In the genomic region with DNA sequence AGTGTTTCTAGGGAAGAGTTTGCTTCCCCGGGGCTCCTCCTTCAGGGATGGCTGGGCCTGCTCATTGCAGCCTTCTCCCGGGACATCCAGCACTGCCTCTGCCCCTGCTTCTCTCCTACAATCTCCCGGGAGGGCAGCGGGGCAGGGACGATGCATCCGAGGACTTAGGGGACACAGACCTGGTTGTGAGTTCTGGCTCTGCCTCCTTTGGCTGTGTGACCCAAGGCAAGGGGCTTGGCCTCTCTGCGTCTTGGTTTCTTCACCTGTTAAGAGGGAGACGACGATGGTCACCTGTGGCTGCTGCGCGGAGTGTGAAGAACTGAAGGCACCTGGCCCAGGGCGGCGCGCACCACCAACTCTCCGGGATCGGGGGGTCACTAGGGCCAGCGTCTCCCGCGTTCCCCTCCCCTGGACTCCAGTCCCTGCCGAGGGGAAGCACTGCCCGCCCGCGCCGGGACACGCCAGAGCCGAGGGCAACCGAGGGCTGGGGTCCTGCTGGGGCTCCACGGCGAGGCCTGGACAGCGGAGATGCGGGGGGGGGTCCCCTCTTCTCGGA, we compare ENCODE assay signal across 8 cellular contexts. TPM values are rescaled to one million over a fixed set of nuclear protein-coding genes. Genes with fewer than 3 reads are reported as not detected.
DNase-seq lines count a peak whose midpoint lies in the region; ATAC-seq and TF ChIP-seq lines count a peak whose summit lies in the region.

No MANE protein-coding gene starts in this region.

- H3K9me3 ChIP-seq in OCI-LY3 (ENCODE audit: insufficient read depth, low read length) (no peaks in the 10 kb centered on the region), trophoblast cell (ENCODE audit: insufficient read depth, low read depth, low read length) (no peaks in the 10 kb centered on the region)

- no peak overlapping the region for H2BK120ac ChIP-seq in trophoblast cell (ENCODE audit: insufficient read depth, low read length, poor library complexity)

- H2BK12ac ChIP-seq in trophoblast cell (ENCODE audit: low read length), result no peak overlapping the region

- H3K9ac ChIP-seq in OCI-LY3 (ENCODE audit: low read length) (no peak overlapping the region; the same call in 1 of the 2 replicates), trophoblast cell (ENCODE audit: low read length) (no peak overlapping the region)

- H2AFZ ChIP-seq in OCI-LY3 (ENCODE audit: low read depth, low read length), result no peak overlapping the region
- H2AFZ ChIP-seq in trophoblast cell (ENCODE audit: insufficient read depth, low read length, poor library complexity), result peak overlapping the region; percentile 1

- TF ChIP-seq CTCF in OCI-LY3 (IDR thresholded peaks at IDR 0.05; ENCODE audit: low read depth, low read length) (no peak), fibroblast of the aortic adventitia (IDR thresholded peaks at IDR 0.05; ENCODE audit: insufficient read depth, low read length) (no peak)

- H3K27me3 ChIP-seq in OCI-LY3 (ENCODE audit: low read depth, low read length), result peaks cover 17% of the 10 kb centered on the region
- H3K27me3 ChIP-seq in trophoblast cell (ENCODE audit: insufficient read depth, low read length), result peaks cover 3% of the 10 kb centered on the region

- H4K8ac ChIP-seq in trophoblast cell (ENCODE audit: low read depth, low read length), result no peak overlapping the region

- DNase-seq in fibroblast of the aortic adventitia (ENCODE audit: low read depth), result no peak
- no peak for DNase-seq in trophoblast cell
- no peak for DNase-seq in NCI-H2227 (lab: John Stamatoyannopoulos, UW; ENCODE audit: unreplicated experiment)
- DNase-seq in HUDEP-2 (lab: John Stamatoyannopoulos, UW; ENCODE audit: unreplicated experiment in 76 of 76), result no peak
- DNase-seq in T-helper 9 cell, result no peak
- no peak for DNase-seq in SW 1271 (lab: John Stamatoyannopoulos, UW)

- H4K91ac ChIP-seq in trophoblast cell (ENCODE audit: low read depth, low read length), result no peak overlapping the region

- H3K79me1 ChIP-seq in trophoblast cell (ENCODE audit: low read length), result peaks cover 8% of the 10 kb centered on the region

- no peak overlapping the region for H4K12ac ChIP-seq in trophoblast cell (ENCODE audit: low read depth, low read length)

- H3K79me2 ChIP-seq in OCI-LY3 (ENCODE audit: low read length) (no peaks in the 10 kb centered on the region), trophoblast cell (ENCODE audit: control insufficient read depth, insufficient read depth, low read length, poor library complexity) (no peaks in the 10 kb centered on the region)

- H3K4me1 ChIP-seq in OCI-LY3 (ENCODE audit: low read length) (peaks cover 19% of the 10 kb centered on the region), trophoblast cell (ENCODE audit: control insufficient read depth in 1 of 2, insufficient read depth in 2 of 2, low read length in 2 of 2) (peaks cover 7 to 11% of the 10 kb centered on the region in 2 experiments)

- no peak overlapping the region for H3K23ac ChIP-seq in trophoblast cell (ENCODE audit: low read length)

- no peak overlapping the region for H3K4ac ChIP-seq in trophoblast cell (ENCODE audit: low read depth, low read length)

- no peak overlapping the region for H2AK5ac ChIP-seq in trophoblast cell (ENCODE audit: low read length)

- H2BK5ac ChIP-seq in trophoblast cell (ENCODE audit: low read depth, low read length, poor library complexity), result no peak overlapping the region

- no peaks in the 10 kb centered on the region for H3K36me3 ChIP-seq in OCI-LY3 (replicated peaks; ENCODE audit: low read depth, low read length)
- no peaks in the 10 kb centered on the region for H3K36me3 ChIP-seq in trophoblast cell (ENCODE audit: control insufficient read depth in 1 of 2, insufficient read depth in 2 of 2, low read length in 2 of 2)

- peak; percentile 4 for ATAC-seq in GM18868 (IDR thresholded peaks at IDR 0.05; ENCODE audit: unreplicated experiment)

- no peaks in the 10 kb centered on the region for H4K20me1 ChIP-seq in OCI-LY3 (ENCODE audit: insufficient read depth, low read length)

- H3K18ac ChIP-seq in trophoblast cell (ENCODE audit: low read length), result no peak overlapping the region

- WGBS in trophoblast cell (ENCODE audit: extremely low coverage, insufficient coverage, insufficient read length), result no CpG with 5 or more reads among the region's 32 CpGs

- peak overlapping the region; percentile 61 for H3K4me2 ChIP-seq in OCI-LY3 (ENCODE audit: low read length)
- peak overlapping the region; percentile 80 for H3K4me2 ChIP-seq in trophoblast cell (ENCODE audit: low read length)

- H3K27ac ChIP-seq in OCI-LY3 (ENCODE audit: low read length) (no peak overlapping the region), trophoblast cell (ENCODE audit: low read depth, low read length) (no peak overlapping the region)

- no peak overlapping the region for H3K14ac ChIP-seq in trophoblast cell (ENCODE audit: low read length)

- H3K4me3 ChIP-seq in OCI-LY3 (ENCODE audit: low read length), result peak overlapping the region; percentile 70
- peak overlapping the region; percentile 59 for H3K4me3 ChIP-seq in fibroblast of the aortic adventitia (ENCODE audit: low read depth, low read length)
- peak overlapping the region; percentile 58 for H3K4me3 ChIP-seq in trophoblast cell (ENCODE audit: low read depth, low read length)

RNA-seq across cellular contexts. Expression of a gene that starts 0.4 kb away (rescaled TPM):
- 0.74 and 2.6 TPM in 2 replicates for total RNA-seq in fibroblast of the aortic adventitia (ENCODE audit: low replicate concordance)
- polyA plus RNA-seq in trophoblast cell (2013), result 0.99 and 1.2 TPM in 2 replicates

RNA-seq across cellular contexts. Expression of a gene that starts 54.2 kb away (rescaled TPM):
- total RNA-seq in fibroblast of the aortic adventitia (ENCODE audit: low replicate concordance), result 130 and 213 TPM in 2 replicates
- 119 and 124 TPM in 2 replicates for polyA plus RNA-seq in trophoblast cell (2013)
